ENCODE assay signal across 1 cellular context in the genomic region with DNA sequence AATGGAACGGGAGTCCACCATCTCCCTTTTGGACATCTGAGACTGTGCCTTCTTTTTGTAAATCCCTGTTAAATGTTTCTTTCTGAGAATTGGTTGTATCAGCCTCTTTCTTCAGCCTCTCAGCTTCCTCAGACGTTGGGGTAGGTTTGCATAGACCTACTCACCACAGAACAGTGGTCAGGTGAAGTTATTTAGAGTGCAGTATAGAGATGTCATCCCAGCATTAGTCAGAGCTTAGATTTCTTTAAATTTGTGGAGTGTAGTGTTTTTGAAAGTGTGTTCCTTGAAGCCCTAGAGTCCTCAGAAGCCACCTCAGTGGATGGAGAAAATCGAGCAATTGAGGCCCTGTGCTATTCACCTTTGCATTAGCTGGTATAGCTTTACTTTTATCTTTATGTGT.
TF ChIP-seq lines count a peak whose summit lies in the region.

No MANE protein-coding gene starts in this region.

TF ChIP-seq in IMR-90, 13 proteins besides CTCF, POLR2A, EP300 and RAD21:
- TF ChIP-seq MXI1 (IDR thresholded peaks at IDR 0.05; ENCODE audit: borderline replicate concordance, low read depth, low read length) (no peak), CEBPB (IDR thresholded peaks at IDR 0.05; ENCODE audit: low read depth, low read length) (no peak), NFE2L2 (IDR thresholded peaks at IDR 0.05; ENCODE audit: low read depth, low read length) (no peak), BHLHE40 (IDR thresholded peaks at IDR 0.05; ENCODE audit: low read depth, low read length) (no peak), FOS (IDR thresholded peaks at IDR 0.05; ENCODE audit: low read depth, low read length) (no peak), MAZ (IDR thresholded peaks at IDR 0.05; ENCODE audit: borderline replicate concordance, low read depth, low read length) (no peak), SMC3 (IDR thresholded peaks at IDR 0.05; ENCODE audit: low read depth, low read length) (no peak), RFX5 (IDR thresholded peaks at IDR 0.05; ENCODE audit: low read depth, low read length) (no peak), CHD1 (IDR thresholded peaks at IDR 0.05; ENCODE audit: low read depth, low read length) (no peak), RCOR1 (IDR thresholded peaks at IDR 0.05; ENCODE audit: insufficient replicate concordance, low read length) (no peak), MAFK (IDR thresholded peaks at IDR 0.05; ENCODE audit: low read depth, low read length) (no peak)
- TF ChIP-seq, protein P1, sequence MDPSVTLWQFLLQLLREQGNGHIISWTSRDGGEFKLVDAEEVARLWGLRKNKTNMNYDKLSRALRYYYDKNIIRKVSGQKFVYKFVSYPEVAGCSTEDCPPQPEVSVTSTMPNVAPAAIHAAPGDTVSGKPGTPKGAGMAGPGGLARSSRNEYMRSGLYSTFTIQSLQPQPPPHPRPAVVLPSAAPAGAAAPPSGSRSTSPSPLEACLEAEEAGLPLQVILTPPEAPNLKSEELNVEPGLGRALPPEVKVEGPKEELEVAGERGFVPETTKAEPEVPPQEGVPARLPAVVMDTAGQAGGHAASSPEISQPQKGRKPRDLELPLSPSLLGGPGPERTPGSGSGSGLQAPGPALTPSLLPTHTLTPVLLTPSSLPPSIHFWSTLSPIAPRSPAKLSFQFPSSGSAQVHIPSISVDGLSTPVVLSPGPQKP (IDR thresholded peaks at IDR 0.05; ENCODE audit: borderline replicate concordance, low read depth, low read length) = no peak
- TF ChIP-seq, protein P2, sequence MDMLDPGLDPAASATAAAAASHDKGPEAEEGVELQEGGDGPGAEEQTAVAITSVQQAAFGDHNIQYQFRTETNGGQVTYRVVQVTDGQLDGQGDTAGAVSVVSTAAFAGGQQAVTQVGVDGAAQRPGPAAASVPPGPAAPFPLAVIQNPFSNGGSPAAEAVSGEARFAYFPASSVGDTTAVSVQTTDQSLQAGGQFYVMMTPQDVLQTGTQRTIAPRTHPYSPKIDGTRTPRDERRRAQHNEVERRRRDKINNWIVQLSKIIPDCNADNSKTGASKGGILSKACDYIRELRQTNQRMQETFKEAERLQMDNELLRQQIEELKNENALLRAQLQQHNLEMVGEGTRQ (IDR thresholded peaks at IDR 0.05; ENCODE audit: low read depth, low read length) = no peak
